34 cellular contexts compared by ENCODE assay signal in the genomic region with DNA sequence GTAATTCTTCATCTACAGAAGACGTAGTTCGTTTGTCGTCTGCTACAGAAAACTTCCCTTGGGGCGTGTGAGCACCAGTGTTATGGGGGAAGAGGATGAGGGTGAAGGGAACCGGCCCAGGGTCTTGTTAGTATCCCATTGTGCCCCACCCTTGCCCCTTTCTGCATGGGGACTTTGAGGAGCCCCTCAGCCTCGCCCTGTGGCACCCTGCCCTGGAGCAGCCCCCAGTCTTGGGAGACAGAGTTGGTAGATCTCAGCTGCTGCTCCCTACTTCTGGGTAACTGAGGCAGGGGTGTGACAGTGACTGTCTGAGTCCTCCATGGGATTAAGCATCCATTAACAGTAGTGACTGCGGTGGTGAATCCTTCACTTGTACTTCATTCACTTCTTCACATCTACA.
"Had no signal": no experiment of that assay in that cellular context is flagged by ENCODE, and none has a peak within 500 bp of the region (broad histone marks: within the 10 kb centered on the region; RNA-seq: fewer than 3 reads in every experiment).

No MANE protein-coding gene starts in this region.

- H3K4me3 ChIP-seq: adrenal gland, body of pancreas, breast epithelium, PC-9 had no signal

- H3K27ac ChIP-seq: adrenal gland, body of pancreas, breast epithelium, KMS-11, PC-9, VCaP had no signal

- H3K36me3 ChIP-seq: adrenal gland, breast epithelium had no signal

- H3K9me3 Mint-ChIP-seq: activated B cell treated with CpG ODN at 0.5 μM for 24 hours; activated CD4-positive, alpha-beta memory T cell treated with anti-CD3 and anti-CD28 coated beads for 36 hours; activated T-cell treated with anti-CD3 and anti-CD28 coated beads, Interleukin-2, amount 50 U/mL, for 4 hours; activated T-helper 1 cell treated with anti-CD3 and anti-CD28 coated beads, Interleukin-12 subunit alpha, Interleukin-12 subunit beta, Interleukin-2, Interleukin-4 antibody, amounts not matched to agents 30 ng/mL and 10 ng/mL and 1 ng/mL, durations not matched to agents 14 hours and 24 hours and 36 hours had no signal

- H3K27me3 Mint-ChIP-seq: activated B cell treated with CpG ODN at 0.5 μM for 24 hours; activated CD4-positive, alpha-beta memory T cell treated with anti-CD3 and anti-CD28 coated beads for 36 hours had no signal

- DNase-seq: activated B cell treated with CpG ODN at 0.5 μM for 24 hours; activated CD4-positive, alpha-beta memory T cell treated with anti-CD3 and anti-CD28 coated beads for 36 hours; activated CD4-positive, alpha-beta T cell treated with anti-CD3 and anti-CD28 coated beads for 4 hours; activated CD4-positive, alpha-beta T cell treated with anti-CD3 and anti-CD28 coated beads, Interleukin-2, amount 50 U/mL, for 1 hour; activated CD4-positive, CD25-positive, alpha-beta regulatory T cell treated with anti-CD3 and anti-CD28 coated beads, Interleukin-2, amount 50 U/mL, for 72 hours; activated gamma-delta T cell treated with Interleukin-2 at 50 U/mL for 16 hours; activated naive CD4-positive, alpha-beta T cell treated with anti-CD3 and anti-CD28 coated beads for 36 hours; activated T-cell treated with anti-CD3 and anti-CD28 coated beads for 4 hours; activated T-cell treated with anti-CD3 and anti-CD28 coated beads, Interleukin-2, amount 50 U/mL, for 4 hours; body of pancreas; MM.1S; MV-4-11; NCI-H1092; NCI-H146; NCI-H187; NCI-H2029 treated with DMSO at 0.1 percent for 48 hours; NCI-H2107; NCI-H2171; NCI-H510A; NCI-H526; NCI-H748 treated with DMSO at 0.1 percent for 48 hours; NK-92 treated with Interleukin-12 subunit alpha and Interleukin-12 subunit beta, amount 100 ng/mL, for 24 hours; PC-9; Right ventricle myocardium superior; SW 1271; T-helper 1 cell; T-helper 2 cell; T-helper 9 cell had no signal

- ATAC-seq: activated naive CD4-positive, alpha-beta T cell treated with anti-CD3 and anti-CD28 coated beads, Interleukin-2, amount 50 U/mL, for 72 hours; activated T-cell treated with anti-CD3 and anti-CD28 coated beads, Interleukin-2, amount 50 U/mL, for 4 hours; body of pancreas had no signal

- H3K4me1 ChIP-seq: body of pancreas, breast epithelium had no signal

- H3K4me1 Mint-ChIP-seq: activated B cell treated with CpG ODN at 0.5 μM for 24 hours had no signal

- H3K9me3 ChIP-seq: adrenal gland, body of pancreas, breast epithelium had no signal

- H3K4me3 Mint-ChIP-seq: activated B cell treated with CpG ODN at 0.5 μM for 24 hours; activated CD4-positive, alpha-beta memory T cell treated with anti-CD3 and anti-CD28 coated beads for 36 hours; activated naive CD4-positive, alpha-beta T cell treated with anti-CD3 and anti-CD28 coated beads for 36 hours; activated T-cell treated with anti-CD3 and anti-CD28 coated beads, Interleukin-2, amount 50 U/mL, for 4 hours; activated T-helper 1 cell treated with anti-CD3 and anti-CD28 coated beads, Interleukin-12 subunit alpha, Interleukin-12 subunit beta, Interleukin-2, Interleukin-4 antibody, amounts not matched to agents 30 ng/mL and 10 ng/mL and 1 ng/mL, durations not matched to agents 14 hours and 24 hours and 36 hours had no signal

- H3K27ac Mint-ChIP-seq: activated B cell treated with CpG ODN at 0.5 μM for 24 hours; activated CD4-positive, alpha-beta memory T cell treated with anti-CD3 and anti-CD28 coated beads for 36 hours; activated naive CD4-positive, alpha-beta T cell treated with anti-CD3 and anti-CD28 coated beads for 36 hours; activated naive CD4-positive, alpha-beta T cell treated with anti-CD3 and anti-CD28 coated beads, Interleukin-2, amount 50 U/mL, for 72 hours; activated T-helper 1 cell treated with anti-CD3 and anti-CD28 coated beads, Interleukin-12 subunit alpha, Interleukin-12 subunit beta, Interleukin-2, Interleukin-4 antibody, amounts not matched to agents 30 ng/mL and 10 ng/mL and 1 ng/mL, durations not matched to agents 14 hours and 24 hours and 36 hours had no signal

- H3K27me3 ChIP-seq: adrenal gland, body of pancreas, breast epithelium had no signal

- H3K9ac ChIP-seq: KMS-11 had no signal
